ENCODE assay signal across 1 cellular context in genomic region chr17:80992948-80993624, GRCh38.
TF ChIP-seq lines count a peak whose summit lies in the region.

No MANE protein-coding gene starts in this region.

TF ChIP-seq in HCT116, 20 proteins besides CTCF, POLR2A, EP300 and RAD21 (continued from another document):
- TF ChIP-seq REST (IDR thresholded peaks at IDR 0.05; ENCODE audit: low read depth): no peak
- TF ChIP-seq ZNF274 (IDR thresholded peaks at IDR 0.05; ENCODE audit: low read depth, low read length): no peak
- TF ChIP-seq EGR1 (IDR thresholded peaks at IDR 0.05; ENCODE audit: low read depth): no peak
TF ChIP-seq in HCT116: peak in this region for 0.
